In genomic region chr3:23940775-23941174, GRCh38 we compare ENCODE assay signal across 1 cellular context.
A peak's percentile ranks its signal among the peaks of the same experiment; 100 is the strongest.
TF ChIP-seq lines count a peak whose summit lies in the region.

No MANE protein-coding gene starts in this region.

TF ChIP-seq in K562, 482 proteins besides CTCF, POLR2A, EP300 and RAD21 (continued from another document and continues in another):
- TF ChIP-seq THRAP3 (IDR thresholded peaks at IDR 0.05; ENCODE audit: borderline replicate concordance) (no peak), CLOCK (CRISPR knock-in tag; IDR thresholded peaks at IDR 0.05; ENCODE audit: borderline replicate concordance) (no peak), GTF3C2 (IDR thresholded peaks at IDR 0.05; ENCODE audit: borderline replicate concordance, extremely low read depth, insufficient read length) (no peak), ZNF12 (CRISPR knock-in tag; IDR thresholded peaks at IDR 0.05) (no peak), IRF2 (CRISPR knock-in tag; IDR thresholded peaks at IDR 0.05) (no peak), TBL1XR1 (IDR thresholded peaks at IDR 0.05; ENCODE audit: low read length in 2 of 2) (no peak), SMARCB1 (IDR thresholded peaks at IDR 0.05; ENCODE audit: insufficient read length, low read depth) (peak; percentile 42), PATZ1 (CRISPR knock-in tag; IDR thresholded peaks at IDR 0.05; ENCODE audit: borderline replicate concordance) (no peak), MEIS2 (IDR thresholded peaks at IDR 0.05; ENCODE audit: partially characterized antibody) (peak; percentile 78), PREB (CRISPR knock-in tag; IDR thresholded peaks at IDR 0.05) (no peak), NCOA2 (IDR thresholded peaks at IDR 0.05; ENCODE audit: partially characterized antibody in 2 of 2) (no peak), AFF1 (IDR thresholded peaks at IDR 0.05; ENCODE audit: low read depth in 1 of 2, partially characterized antibody in 2 of 2) (no peak), SETDB1 (IDR thresholded peaks at IDR 0.05; ENCODE audit: low read length) (no peak), THRB (CRISPR knock-in tag; conservative IDR thresholded peaks at IDR 0.05) (no peak), ARID3A (IDR thresholded peaks at IDR 0.05; ENCODE audit: borderline replicate concordance, low read depth, low read length) (no peak), ZNF395 (CRISPR knock-in tag; IDR thresholded peaks at IDR 0.05) (no peak), BDP1 (IDR thresholded peaks at IDR 0.05; ENCODE audit: insufficient read depth, insufficient read length) (no peak), ZNF589 (CRISPR knock-in tag; IDR thresholded peaks at IDR 0.05; ENCODE audit: low read depth) (no peak), THAP12 (CRISPR knock-in tag; IDR thresholded peaks at IDR 0.05) (no peak), CBX3 (IDR thresholded peaks at IDR 0.05; ENCODE audit: borderline replicate concordance in 1 of 2, low read length in 2 of 2) (peak in 1 of 2 experiments; percentile 47; a peak in 1 of 3 replicates), SRSF3 (IDR thresholded peaks at IDR 0.05; ENCODE audit: insufficient read depth, low read length) (no peak), ZNF584 (CRISPR knock-in tag; IDR thresholded peaks at IDR 0.05; ENCODE audit: low read depth) (no peak), HNRNPH1 (optimal IDR thresholded peaks at IDR 0.05; ENCODE audit: low read depth, low read length) (no peak), STAG1 (CRISPR knock-in tag; IDR thresholded peaks at IDR 0.05; ENCODE audit: borderline replicate concordance) (no peak), BCOR (IDR thresholded peaks at IDR 0.05) (no peak), ZBTB49 (CRISPR knock-in tag; IDR thresholded peaks at IDR 0.05; ENCODE audit: borderline replicate concordance) (no peak)
